35 cellular contexts compared by ENCODE assay signal in genomic region chr1:234568345-234568744, GRCh38.
"Had no signal": no experiment of that assay in that cellular context is flagged by ENCODE, and none has a peak within 500 bp of the region (broad histone marks: within the 10 kb centered on the region; RNA-seq: fewer than 3 reads in every experiment).

No MANE protein-coding gene starts in this region.

- H3K36me3 ChIP-seq: MG63 had no signal

- H3K4me3 ChIP-seq: MG63 had no signal

- DNase-seq: Kasumi-1, MG63, MM.1S, MV-4-11, NCI-H1048, NCI-H1092, NCI-H1092 treated with DMSO at 0.1 percent for 48 hours, NCI-H1105, NCI-H1105 treated with DMSO at 0.1 percent for 48 hours, NCI-H1417, NCI-H1417 treated with DMSO at 0.1 percent for 48 hours, NCI-H1436, NCI-H1436 treated with DMSO at 0.1 percent for 48 hours, NCI-H146, NCI-H1694, NCI-H1694 treated with DMSO at 0.1 percent for 48 hours, NCI-H187, NCI-H187 treated with DMSO at 0.1 percent for 48 hours, NCI-H1930, NCI-H2029, NCI-H2029 treated with DMSO at 0.1 percent for 48 hours, NCI-H2081, NCI-H2081 treated with DMSO at 0.1 percent for 48 hours, NCI-H2107, NCI-H2171, NCI-H2171 treated with DMSO at 0.1 percent for 48 hours, NCI-H2227 treated with DMSO at 0.1 percent for 48 hours, NCI-H226, NCI-H345, NCI-H446, NCI-H446 treated with DMSO at 0.1 percent for 48 hours, NCI-H510A, NCI-H510A treated with DMSO at 0.1 percent for 48 hours, NCI-H524, NCI-H524 treated with DMSO at 0.1 percent for 48 hours had no signal

- H3K27me3 ChIP-seq: MG63 had no signal
